ENCODE assay signal across 1 cellular context in genomic region chr7:149714910-149715471, GRCh38.
TF ChIP-seq lines count a peak whose summit lies in the region.

No MANE protein-coding gene starts in this region.

TF ChIP-seq in HepG2, 621 proteins besides CTCF, POLR2A, EP300 and RAD21 (continued from another document and continues in another):
- TF ChIP-seq, protein P1, sequence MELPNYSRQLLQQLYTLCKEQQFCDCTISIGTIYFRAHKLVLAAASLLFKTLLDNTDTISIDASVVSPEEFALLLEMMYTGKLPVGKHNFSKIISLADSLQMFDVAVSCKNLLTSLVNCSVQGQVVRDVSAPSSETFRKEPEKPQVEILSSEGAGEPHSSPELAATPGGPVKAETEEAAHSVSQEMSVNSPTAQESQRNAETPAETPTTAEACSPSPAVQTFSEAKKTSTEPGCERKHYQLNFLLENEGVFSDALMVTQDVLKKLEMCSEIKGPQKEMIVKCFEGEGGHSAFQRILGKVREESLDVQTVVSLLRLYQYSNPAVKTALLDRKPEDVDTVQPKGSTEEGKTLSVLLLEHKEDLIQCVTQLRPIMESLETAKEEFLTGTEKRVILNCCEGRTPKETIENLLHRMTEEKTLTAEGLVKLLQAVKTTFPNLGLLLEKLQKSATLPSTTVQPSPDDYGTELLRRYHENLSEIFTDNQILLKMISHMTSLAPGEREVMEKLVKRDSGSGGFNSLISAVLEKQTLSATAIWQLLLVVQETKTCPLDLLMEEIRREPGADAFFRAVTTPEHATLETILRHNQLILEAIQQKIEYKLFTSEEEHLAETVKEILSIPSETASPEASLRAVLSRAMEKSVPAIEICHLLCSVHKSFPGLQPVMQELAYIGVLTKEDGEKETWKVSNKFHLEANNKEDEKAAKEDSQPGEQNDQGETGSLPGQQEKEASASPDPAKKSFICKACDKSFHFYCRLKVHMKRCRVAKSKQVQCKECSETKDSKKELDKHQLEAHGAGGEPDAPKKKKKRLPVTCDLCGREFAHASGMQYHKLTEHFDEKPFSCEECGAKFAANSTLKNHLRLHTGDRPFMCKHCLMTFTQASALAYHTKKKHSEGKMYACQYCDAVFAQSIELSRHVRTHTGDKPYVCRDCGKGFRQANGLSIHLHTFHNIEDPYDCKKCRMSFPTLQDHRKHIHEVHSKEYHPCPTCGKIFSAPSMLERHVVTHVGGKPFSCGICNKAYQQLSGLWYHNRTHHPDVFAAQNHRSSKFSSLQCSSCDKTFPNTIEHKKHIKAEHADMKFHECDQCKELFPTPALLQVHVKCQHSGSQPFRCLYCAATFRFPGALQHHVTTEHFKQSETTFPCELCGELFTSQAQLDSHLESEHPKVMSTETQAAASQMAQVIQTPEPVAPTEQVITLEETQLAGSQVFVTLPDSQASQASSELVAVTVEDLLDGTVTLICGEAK (IDR thresholded peaks at IDR 0.05) = no peak
- TF ChIP-seq, protein P1 (CRISPR knock-in tag; IDR thresholded peaks at IDR 0.05) = 0 out of 2 replicates have a peak, but pooled peaks have one; percentile 11
- TF ChIP-seq HNRNPLL (IDR thresholded peaks at IDR 0.05; ENCODE audit: low read depth, low read length, poor library complexity, severe bottlenecking) = no peak
- peak; percentile 53; the same call in 1 of the 2 replicates for TF ChIP-seq HOXA3 (CRISPR knock-in tag; IDR thresholded peaks at IDR 0.05)
- TF ChIP-seq, protein P2, sequence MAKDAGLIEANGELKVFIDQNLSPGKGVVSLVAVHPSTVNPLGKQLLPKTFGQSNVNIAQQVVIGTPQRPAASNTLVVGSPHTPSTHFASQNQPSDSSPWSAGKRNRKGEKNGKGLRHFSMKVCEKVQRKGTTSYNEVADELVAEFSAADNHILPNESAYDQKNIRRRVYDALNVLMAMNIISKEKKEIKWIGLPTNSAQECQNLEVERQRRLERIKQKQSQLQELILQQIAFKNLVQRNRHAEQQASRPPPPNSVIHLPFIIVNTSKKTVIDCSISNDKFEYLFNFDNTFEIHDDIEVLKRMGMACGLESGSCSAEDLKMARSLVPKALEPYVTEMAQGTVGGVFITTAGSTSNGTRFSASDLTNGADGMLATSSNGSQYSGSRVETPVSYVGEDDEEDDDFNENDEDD (CRISPR knock-in tag; IDR thresholded peaks at IDR 0.05; ENCODE audit: borderline replicate concordance) = peak; percentile 52; the same call in 1 of the 2 replicates
- TF ChIP-seq, protein P3, sequence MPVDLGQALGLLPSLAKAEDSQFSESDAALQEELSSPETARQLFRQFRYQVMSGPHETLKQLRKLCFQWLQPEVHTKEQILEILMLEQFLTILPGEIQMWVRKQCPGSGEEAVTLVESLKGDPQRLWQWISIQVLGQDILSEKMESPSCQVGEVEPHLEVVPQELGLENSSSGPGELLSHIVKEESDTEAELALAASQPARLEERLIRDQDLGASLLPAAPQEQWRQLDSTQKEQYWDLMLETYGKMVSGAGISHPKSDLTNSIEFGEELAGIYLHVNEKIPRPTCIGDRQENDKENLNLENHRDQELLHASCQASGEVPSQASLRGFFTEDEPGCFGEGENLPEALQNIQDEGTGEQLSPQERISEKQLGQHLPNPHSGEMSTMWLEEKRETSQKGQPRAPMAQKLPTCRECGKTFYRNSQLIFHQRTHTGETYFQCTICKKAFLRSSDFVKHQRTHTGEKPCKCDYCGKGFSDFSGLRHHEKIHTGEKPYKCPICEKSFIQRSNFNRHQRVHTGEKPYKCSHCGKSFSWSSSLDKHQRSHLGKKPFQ (CRISPR knock-in tag; IDR thresholded peaks at IDR 0.05; ENCODE audit: insufficient replicate concordance) = peak; percentile 41
- no peak for TF ChIP-seq RBAK (CRISPR knock-in tag; IDR thresholded peaks at IDR 0.05)
- TF ChIP-seq, protein P4, sequence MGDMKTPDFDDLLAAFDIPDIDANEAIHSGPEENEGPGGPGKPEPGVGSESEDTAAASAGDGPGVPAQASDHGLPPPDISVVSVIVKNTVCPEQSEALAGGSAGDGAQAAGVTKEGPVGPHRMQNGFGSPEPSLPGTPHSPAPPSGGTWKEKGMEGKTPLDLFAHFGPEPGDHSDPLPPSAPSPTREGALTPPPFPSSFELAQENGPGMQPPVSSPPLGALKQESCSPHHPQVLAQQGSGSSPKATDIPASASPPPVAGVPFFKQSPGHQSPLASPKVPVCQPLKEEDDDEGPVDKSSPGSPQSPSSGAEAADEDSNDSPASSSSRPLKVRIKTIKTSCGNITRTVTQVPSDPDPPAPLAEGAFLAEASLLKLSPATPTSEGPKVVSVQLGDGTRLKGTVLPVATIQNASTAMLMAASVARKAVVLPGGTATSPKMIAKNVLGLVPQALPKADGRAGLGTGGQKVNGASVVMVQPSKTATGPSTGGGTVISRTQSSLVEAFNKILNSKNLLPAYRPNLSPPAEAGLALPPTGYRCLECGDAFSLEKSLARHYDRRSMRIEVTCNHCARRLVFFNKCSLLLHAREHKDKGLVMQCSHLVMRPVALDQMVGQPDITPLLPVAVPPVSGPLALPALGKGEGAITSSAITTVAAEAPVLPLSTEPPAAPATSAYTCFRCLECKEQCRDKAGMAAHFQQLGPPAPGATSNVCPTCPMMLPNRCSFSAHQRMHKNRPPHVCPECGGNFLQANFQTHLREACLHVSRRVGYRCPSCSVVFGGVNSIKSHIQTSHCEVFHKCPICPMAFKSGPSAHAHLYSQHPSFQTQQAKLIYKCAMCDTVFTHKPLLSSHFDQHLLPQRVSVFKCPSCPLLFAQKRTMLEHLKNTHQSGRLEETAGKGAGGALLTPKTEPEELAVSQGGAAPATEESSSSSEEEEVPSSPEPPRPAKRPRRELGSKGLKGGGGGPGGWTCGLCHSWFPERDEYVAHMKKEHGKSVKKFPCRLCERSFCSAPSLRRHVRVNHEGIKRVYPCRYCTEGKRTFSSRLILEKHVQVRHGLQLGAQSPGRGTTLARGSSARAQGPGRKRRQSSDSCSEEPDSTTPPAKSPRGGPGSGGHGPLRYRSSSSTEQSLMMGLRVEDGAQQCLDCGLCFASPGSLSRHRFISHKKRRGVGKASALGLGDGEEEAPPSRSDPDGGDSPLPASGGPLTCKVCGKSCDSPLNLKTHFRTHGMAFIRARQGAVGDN (CRISPR knock-in tag; IDR thresholded peaks at IDR 0.05) = peak; percentile 71
- peak; percentile 72 for TF ChIP-seq HINFP (CRISPR knock-in tag; IDR thresholded peaks at IDR 0.05; ENCODE audit: low read depth)
- 0 out of 2 replicates have a peak, but pooled peaks have one; percentile 19 for TF ChIP-seq UBTF (CRISPR knock-in tag; IDR thresholded peaks at IDR 0.05)
- TF ChIP-seq GTF3A (CRISPR knock-in tag; conservative IDR thresholded peaks at IDR 0.05) = no peak
- no peak for TF ChIP-seq RFXANK (CRISPR knock-in tag; IDR thresholded peaks at IDR 0.05)
- TF ChIP-seq SAP130 (CRISPR knock-in tag; IDR thresholded peaks at IDR 0.05; ENCODE audit: low read depth) = peak; percentile 67; the same call in 1 of the 2 replicates
- peak; percentile 48; the same call in 1 of the 2 replicates for TF ChIP-seq BHLHE40 (IDR thresholded peaks at IDR 0.05; ENCODE audit: low read length)
- TF ChIP-seq ATF7-NPFF (CRISPR knock-in tag; IDR thresholded peaks at IDR 0.05; ENCODE audit: low read depth) = peak; percentile 81
- 0 out of 2 replicates have a peak, but pooled peaks have one; percentile 46 for TF ChIP-seq PHF20 (CRISPR knock-in tag; IDR thresholded peaks at IDR 0.05)
- TF ChIP-seq, protein P5, sequence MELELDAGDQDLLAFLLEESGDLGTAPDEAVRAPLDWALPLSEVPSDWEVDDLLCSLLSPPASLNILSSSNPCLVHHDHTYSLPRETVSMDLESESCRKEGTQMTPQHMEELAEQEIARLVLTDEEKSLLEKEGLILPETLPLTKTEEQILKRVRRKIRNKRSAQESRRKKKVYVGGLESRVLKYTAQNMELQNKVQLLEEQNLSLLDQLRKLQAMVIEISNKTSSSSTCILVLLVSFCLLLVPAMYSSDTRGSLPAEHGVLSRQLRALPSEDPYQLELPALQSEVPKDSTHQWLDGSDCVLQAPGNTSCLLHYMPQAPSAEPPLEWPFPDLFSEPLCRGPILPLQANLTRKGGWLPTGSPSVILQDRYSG (CRISPR knock-in tag; IDR thresholded peaks at IDR 0.05) = no peak
- TF ChIP-seq ZNF383 (CRISPR knock-in tag; IDR thresholded peaks at IDR 0.05; ENCODE audit: borderline replicate concordance) = no peak
